ENCODE assay signal across 19 cellular contexts in genomic region chr1:236114076-236114747, GRCh38. TPM values are rescaled to one million over a fixed set of nuclear protein-coding genes. Genes with fewer than 3 reads are reported as not detected.
"Had no signal": no experiment of that assay in that cellular context is flagged by ENCODE, and none has a peak within 500 bp of the region (broad histone marks: within the 10 kb centered on the region; RNA-seq: fewer than 3 reads in every experiment).

No MANE protein-coding gene starts in this region.

- H3K4me2 ChIP-seq: SK-N-SH had no signal

- H3K9ac ChIP-seq: SK-N-SH had no signal

- H3K9me3 ChIP-seq: SK-N-SH had no signal

- FAIRE-seq: RCC 7860 had no signal

- DNase-seq: KBM-7, MV-4-11, NCI-H1048, NCI-H1105, NCI-H1417, NCI-H1436 treated with DMSO at 0.1 percent for 48 hours, NCI-H1694, NCI-H187 treated with DMSO at 0.1 percent for 48 hours, NCI-H2029 treated with DMSO at 0.1 percent for 48 hours, NCI-H2227 treated with DMSO at 0.1 percent for 48 hours, NCI-H510A, NCI-H524 treated with DMSO at 0.1 percent for 48 hours, NCI-H69, NCI-H774, RPMI8226, SHP77, SK-N-SH had no signal

RNA-seq across cellular contexts. Expression of gene NID1, which starts 49.3 kb away (rescaled TPM):
- polyA plus RNA-seq: IgD-negative memory B cell had no signal
